Comparison of ENCODE assay signal across 1 cellular context in the genomic region with DNA sequence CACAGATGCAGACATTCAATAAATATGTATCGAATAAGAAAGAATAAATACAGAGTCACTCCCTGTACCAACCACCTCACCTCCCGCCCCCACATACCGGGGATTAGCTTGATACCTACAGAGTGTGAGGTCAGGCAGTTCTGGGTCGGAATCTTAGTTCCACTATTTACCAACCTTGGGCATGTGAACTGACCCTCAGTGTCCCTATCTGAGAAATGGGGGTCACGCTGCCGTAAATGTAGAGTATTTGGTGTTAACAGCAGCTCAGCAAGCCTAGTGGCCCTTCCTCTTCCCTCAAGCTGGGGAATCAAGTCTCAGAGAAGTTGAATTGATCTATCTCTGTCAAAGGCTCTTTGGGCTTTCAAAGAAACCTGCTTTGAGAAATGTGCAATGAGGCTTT.
TF ChIP-seq lines count a peak whose summit lies in the region.

No MANE protein-coding gene starts in this region.

TF ChIP-seq in H1, 55 proteins besides CTCF, POLR2A, EP300 and RAD21:
- TF ChIP-seq PHF8 (conservative IDR thresholded peaks at IDR 0.05; ENCODE audit: low read depth, low read length), result no peak
- TF ChIP-seq KDM1A (IDR thresholded peaks at IDR 0.05; ENCODE audit: borderline replicate concordance, low read length), result peak; percentile 63
TF ChIP-seq in H1: peak in this region for 1.
